22 cellular contexts compared by ENCODE assay signal in the genomic region with DNA sequence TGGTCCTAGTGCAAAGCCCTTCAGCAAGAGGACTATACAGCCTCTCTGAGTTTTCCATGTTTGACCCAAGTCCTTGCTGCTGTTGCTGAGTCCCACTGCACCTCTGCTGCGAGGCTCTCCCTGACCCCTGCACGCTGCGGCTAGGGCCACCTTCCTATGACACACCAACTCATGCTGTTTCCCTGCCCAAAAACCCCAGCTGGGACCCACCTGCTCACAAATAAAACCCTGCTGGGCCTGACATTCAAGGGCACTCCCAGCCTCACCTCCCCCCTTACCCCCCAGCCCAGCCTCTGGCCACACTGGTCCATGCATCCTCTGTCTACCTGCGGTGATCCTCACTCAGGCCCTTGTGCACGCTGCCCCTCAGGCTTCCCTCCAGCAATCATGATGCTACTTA. TPM values are rescaled to one million over a fixed set of nuclear protein-coding genes. Genes with fewer than 3 reads are reported as not detected.
DNase-seq lines count a peak whose midpoint lies in the region; TF ChIP-seq lines count a peak whose summit lies in the region.
"Had no signal": no experiment of that assay in that cellular context is flagged by ENCODE, and none has a peak within 500 bp of the region (broad histone marks: within the 10 kb centered on the region; RNA-seq: fewer than 3 reads in every experiment).

No MANE protein-coding gene starts in this region.

- no peaks in the 10 kb centered on the region for H3K27me3 Mint-ChIP-seq in endodermal cell (ENCODE audit: insufficient read depth)
- H3K27me3 Mint-ChIP-seq: CD4-positive, alpha-beta memory T cell had no signal

- peak overlapping the region in 7 of 11 experiments; percentile 9 to 75 (median 58); a peak in 9 of 22 replicates for H3K9ac ChIP-seq in BLaER1 treated with 17β-estradiol and CSF1 and Interleukin-3, amounts not matched to agents 10 nM and 100 nM
- no peak overlapping the region for H3K9ac ChIP-seq in endodermal cell (ENCODE audit: extremely low read depth, low read length, poor library complexity, severe bottlenecking)

- H3K4me3 ChIP-seq in BLaER1 treated with 17β-estradiol and CSF1 and Interleukin-3, amounts not matched to agents 10 nM and 100 nM: peak overlapping the region in 3 of 10 experiments; percentile 30 to 42 (median 31); a peak in 5 of 20 replicates
- H3K4me3 ChIP-seq in WERI-Rb-1 (ENCODE audit: low read depth, low read length) (no peak overlapping the region), endodermal cell (ENCODE audit: low read length) (no peak overlapping the region), tibial artery (no peak overlapping the region)
- H3K4me3 ChIP-seq: GM12878, HAP-1, K562 had no signal

- intact Hi-C loops in tibial artery (cut with DNase I; ENCODE audit: low total_unique reads): no loop called here

- H4K20me1 ChIP-seq in BLaER1 treated with 17β-estradiol and CSF1 and Interleukin-3, amounts not matched to agents 10 nM and 100 nM: peaks cover 0 to 96% (median 57%) of the 10 kb centered on the region in 11 experiments; a peak in 16 of 22 replicates

- H3K27ac ChIP-seq in BLaER1 treated with 17β-estradiol and CSF1 and Interleukin-3, amounts not matched to agents 10 nM and 100 nM: peak overlapping the region in 5 of 11 experiments; percentile 32 to 73 (median 71); a peak in 10 of 22 replicates
- H3K27ac ChIP-seq in WERI-Rb-1 (peak overlapping the region; percentile 62), endodermal cell (ENCODE audit: low read depth, low read length) (no peak overlapping the region), tibial artery (peak overlapping the region; percentile 65 to 75)

- H3K36me3 Mint-ChIP-seq in endodermal cell (ENCODE audit: low read depth): peaks cover 80% of the 10 kb centered on the region

- H3K4me1 ChIP-seq in BLaER1 treated with 17β-estradiol and CSF1 and Interleukin-3, amounts not matched to agents 10 nM and 100 nM: peaks cover 56 to 93% (median 86%) of the 10 kb centered on the region in 10 experiments
- H3K4me1 ChIP-seq in endodermal cell (ENCODE audit: control insufficient read depth, insufficient read depth, low read length): no peaks in the 10 kb centered on the region
- H3K4me1 ChIP-seq in tibial artery: peaks cover 0 to 51% (median 39%) of the 10 kb centered on the region in 4 donors
- H3K4me1 ChIP-seq: HAP-1 had no signal

- H3K4me3 Mint-ChIP-seq in endodermal cell: no peak overlapping the region
- H3K4me3 Mint-ChIP-seq: CD4-positive, alpha-beta memory T cell had no signal

- no peaks in the 10 kb centered on the region for H3K27me3 ChIP-seq in BLaER1 treated with 17β-estradiol and CSF1 and Interleukin-3, amounts not matched to agents 10 nM and 100 nM
- H3K27me3 ChIP-seq in WERI-Rb-1 (ENCODE audit: insufficient read depth, low read depth, severe bottlenecking) (no peaks in the 10 kb centered on the region), endodermal cell (ENCODE audit: control insufficient read depth, insufficient read depth, low read length, poor library complexity, severe bottlenecking) (no peaks in the 10 kb centered on the region), tibial artery (no peaks in the 10 kb centered on the region)

- TF ChIP-seq CTCF in WERI-Rb-1 (IDR thresholded peaks at IDR 0.05; ENCODE audit: low read depth, low read length) (no peak), endodermal cell (conservative IDR thresholded peaks at IDR 0.05) (no peak), tibial artery (IDR thresholded peaks at IDR 0.05) (no peak)

- peak overlapping the region; percentile 35 for H3K27ac Mint-ChIP-seq in endodermal cell

- H3K4me2 ChIP-seq in BLaER1 treated with 17β-estradiol and CSF1 and Interleukin-3, amounts not matched to agents 10 nM and 100 nM: peak overlapping the region; percentile 67 to 96 (median 87)

- WGBS in endodermal cell (ENCODE audit: insufficient coverage in 1 of 2, insufficient read length in 1 of 2), 2 experiments: 95 to 98% methylated on average over 5 of the region's 5 CpGs

- no peaks in the 10 kb centered on the region for H3K4me1 Mint-ChIP-seq in endodermal cell
- H3K4me1 Mint-ChIP-seq: CD4-positive, alpha-beta memory T cell had no signal

- H3K9me3 ChIP-seq in BLaER1 treated with 17β-estradiol and CSF1 and Interleukin-3, amounts not matched to agents 10 nM and 100 nM (replicated peaks in 1 of 11): no peaks in the 10 kb centered on the region
- H3K9me3 ChIP-seq in WERI-Rb-1 (ENCODE audit: severe bottlenecking): no peaks in the 10 kb centered on the region
- H3K9me3 ChIP-seq in endodermal cell (ENCODE audit: control insufficient read depth, low read length): no peaks in the 10 kb centered on the region
- H3K9me3 ChIP-seq in tibial artery: no peaks in the 10 kb centered on the region
- H3K9me3 ChIP-seq: HAP-1 had no signal

- H3K36me3 ChIP-seq in BLaER1 treated with 17β-estradiol and CSF1 and Interleukin-3, amounts not matched to agents 10 nM and 100 nM: peaks cover 23 to 51% (median 43%) of the 10 kb centered on the region in 11 experiments
- peaks cover 92% of the 10 kb centered on the region for H3K36me3 ChIP-seq in WERI-Rb-1
- H3K36me3 ChIP-seq in endodermal cell (ENCODE audit: control insufficient read depth, insufficient read depth, low read length): peaks cover 94% of the 10 kb centered on the region
- peaks cover 8 to 77% (median 64%) of the 10 kb centered on the region in 3 donors for H3K36me3 ChIP-seq in tibial artery

- H3K9me3 Mint-ChIP-seq in endodermal cell: no peaks in the 10 kb centered on the region
- H3K9me3 Mint-ChIP-seq: CD4-positive, alpha-beta memory T cell had no signal

- DNase-seq in WERI-Rb-1 (no peak), endodermal cell (no peak), tibial artery (peak in 1 of 2 donors; percentile 57), NCI-H187 treated with DMSO at 0.1 percent for 48 hours (lab: John Stamatoyannopoulos, UW) (no peak), epidermal melanocyte (ENCODE audit: insufficient read length, low spot score) (no peak), nucleus accumbens (lab: John Stamatoyannopoulos, UW) (no peak)
- DNase-seq: CD4-positive, alpha-beta memory T cell; COR-L47; GOT3; Kasumi-1; NCI-H1092 treated with DMSO at 0.1 percent for 48 hours; NCI-H1436 treated with DMSO at 0.1 percent for 48 hours; NCI-H1930; NCI-H2107; NCI-H524 treated with DMSO at 0.1 percent for 48 hours; NCI-H774 had no signal

RNA-seq across cellular contexts. Expression of a gene that starts 12.3 kb away (rescaled TPM):
- total RNA-seq in endodermal cell: 1 to 10 TPM; 1.2 to 1.8 TPM
- polyA plus RNA-seq in endodermal cell (2013, experiment 1 of 2): not detected
- not detected for polyA plus RNA-seq in endodermal cell (2013, experiment 2 of 2)
- total RNA-seq: GM12878, M059J had no signal
- polyA plus RNA-seq: AG04450; CD4-positive, alpha-beta memory T cell; K562 had no signal

RNA-seq across cellular contexts. Expression of a gene that starts 15.0 kb away (rescaled TPM):
- 100 to 1,000 TPM; 145 to 156 TPM for total RNA-seq in endodermal cell
- 130 TPM for polyA plus RNA-seq in endodermal cell (2013, experiment 1 of 2)
- polyA plus RNA-seq in endodermal cell (2013, experiment 2 of 2): 119 TPM

RNA-seq across cellular contexts. Expression of a gene that starts 27.1 kb away (rescaled TPM):
- total RNA-seq in endodermal cell: under 1 TPM; 0.11 to 0.13 TPM
- polyA plus RNA-seq in endodermal cell (2013, experiment 1 of 2): 0.07 TPM
- polyA plus RNA-seq in endodermal cell (2013, experiment 2 of 2): not detected
- total RNA-seq: CD4-positive, alpha-beta memory T cell; K562; M059J had no signal
- polyA plus RNA-seq: AG04450; CD4-positive, alpha-beta memory T cell; K562 had no signal

RNA-seq across cellular contexts. Expression of a gene that starts 51.3 kb away (rescaled TPM):
- total RNA-seq in endodermal cell: not detected
- polyA plus RNA-seq in endodermal cell (2013, experiment 1 of 2): 0.18 TPM
- polyA plus RNA-seq in endodermal cell (2013, experiment 2 of 2): not detected
- total RNA-seq: CD4-positive, alpha-beta memory T cell; GM12878; K562; M059J had no signal
- polyA plus RNA-seq: AG04450; CD4-positive, alpha-beta memory T cell; GM12878 had no signal
